18 cellular contexts compared by ENCODE assay signal in the genomic region with DNA sequence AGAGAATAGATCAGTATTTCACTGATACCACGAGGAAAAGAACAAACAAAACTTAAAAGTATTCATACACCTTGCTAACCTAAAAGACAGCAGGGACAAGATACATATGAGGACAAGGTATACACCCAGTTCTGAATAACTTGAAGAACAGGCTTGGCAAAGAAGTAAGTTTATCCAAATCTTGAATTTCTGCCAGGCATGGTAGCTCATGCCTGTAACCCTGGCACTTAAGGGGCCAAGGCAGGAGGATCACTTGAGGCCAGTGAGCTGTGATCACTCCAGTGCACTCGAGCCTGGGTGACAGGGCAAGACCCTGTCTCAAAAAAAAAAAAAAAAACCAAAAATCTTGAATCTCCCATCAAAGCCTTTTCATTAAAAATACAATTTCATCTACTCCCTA. TPM values are rescaled to one million over a fixed set of nuclear protein-coding genes. Genes with fewer than 3 reads are reported as not detected.
DNase-seq lines count a peak whose midpoint lies in the region; ATAC-seq and TF ChIP-seq lines count a peak whose summit lies in the region.
"Had no signal": no experiment of that assay in that cellular context is flagged by ENCODE, and none has a peak within 500 bp of the region (broad histone marks: within the 10 kb centered on the region; RNA-seq: fewer than 3 reads in every experiment).

No MANE protein-coding gene starts in this region.

- ATAC-seq in left colon (peak; percentile 41), HG02852 (IDR thresholded peaks at IDR 0.05; ENCODE audit: unreplicated experiment) (no peak)
- ATAC-seq: HCT116 had no signal

- intact Hi-C loops in left colon (cut with DNase I, micrococcal nuclease): no loop called here

- no peak for TF ChIP-seq CTCF in VCaP (conservative IDR thresholded peaks at IDR 0.05)

- DNase-seq in DMS53 (lab: John Stamatoyannopoulos, UW) (peak; percentile 11), DMS53 treated with DMSO at 0.1 percent for 48 hours (lab: John Stamatoyannopoulos, UW; ENCODE audit: unreplicated experiment) (no peak), DMS79 (lab: John Stamatoyannopoulos, UW) (peak; percentile 99), left colon (no peak)
- DNase-seq in stimulated activated CD4-positive, alpha-beta T cell treated with anti-CD3 and anti-CD28 coated beads, Interleukin-15, amount 100 ng/mL, for 24 hours: no peak
- DNase-seq in stimulated activated CD4-positive, alpha-beta T cell treated with anti-CD3 and anti-CD28 coated beads, Interleukin-4, amount 100 ng/mL, for 24 hours: no peak
- DNase-seq: 8988T, C1 segment of cervical spinal cord, GDM1, GM23248, MV-4-11, NCI-H1417 treated with DMSO at 0.1 percent for 48 hours, NCI-H2081, NCI-H345, NCI-H69 had no signal

- H3K27ac ChIP-seq in VCaP: peak overlapping the region; percentile 55
- H3K27ac ChIP-seq: GM23248 had no signal

RNA-seq across cellular contexts. Expression of a gene that starts 25.0 kb away (rescaled TPM):
- total RNA-seq in left colon: 10 to 100 TPM; 58.1 to 66.2 TPM

RNA-seq across cellular contexts. Expression of a gene that starts 25.5 kb away (rescaled TPM):
- 10 to 100 TPM; 80.3 to 91.2 TPM for total RNA-seq in left colon

RNA-seq across cellular contexts. Expression of a gene that starts 26.8 kb away (rescaled TPM):
- 10 to 100 TPM; 41.7 to 52.2 TPM for total RNA-seq in left colon

Comparison
In these comparisons a context has a peak if more than half of its experiments do, and no peak if none do; other contexts are left out.
1. DNase-seq: peak in DMS53 (single experiment) and DMS79 (single experiment); none in DMS53 treated with DMSO at 0.1 percent for 48 hours (single experiment), left colon (0 of 2), stimulated activated CD4-positive, alpha-beta T cell treated with anti-CD3 and anti-CD28 coated beads, Interleukin-15, amount 100 ng/mL, for 24 hours (single experiment) and stimulated activated CD4-positive, alpha-beta T cell treated with anti-CD3 and anti-CD28 coated beads, Interleukin-4, amount 100 ng/mL, for 24 hours (single experiment).